1 cellular context compared by ENCODE assay signal in the genomic region with DNA sequence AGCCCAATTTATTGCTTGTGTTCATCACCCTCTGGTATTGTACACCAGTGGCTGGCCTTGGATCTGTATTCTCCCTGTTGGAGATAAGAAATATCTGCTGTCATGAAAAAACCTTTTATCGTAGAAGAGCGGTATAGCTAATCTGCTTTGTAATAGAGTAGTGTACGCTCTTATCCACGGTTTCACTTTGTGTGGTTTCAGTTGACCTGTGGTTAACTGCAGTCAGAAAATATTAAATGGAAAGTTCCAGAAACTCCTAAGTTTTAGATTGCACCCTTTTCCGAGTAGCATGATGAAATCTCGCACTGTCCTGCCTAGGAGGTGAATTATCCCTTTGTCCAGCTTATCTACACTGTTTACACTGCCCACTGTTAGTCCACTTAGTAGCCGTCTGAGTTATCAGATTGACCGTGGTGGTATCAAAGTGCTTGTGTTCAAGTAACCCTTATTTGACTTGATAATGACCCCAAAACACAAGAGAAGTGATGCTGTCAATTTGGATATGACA.
A peak's percentile ranks its signal among the peaks of the same experiment; 100 is the strongest.
TF ChIP-seq lines count a peak whose summit lies in the region.

No MANE protein-coding gene starts in this region.

TF ChIP-seq in HepG2, 621 proteins besides CTCF, POLR2A, EP300 and RAD21 (continued from another document and continues in another):
- TF ChIP-seq ZNF121 (CRISPR knock-in tag; IDR thresholded peaks at IDR 0.05): no peak
- TF ChIP-seq HOXA5 (CRISPR knock-in tag; IDR thresholded peaks at IDR 0.05): no peak
- no peak for TF ChIP-seq ZNF644 (CRISPR knock-in tag; IDR thresholded peaks at IDR 0.05; ENCODE audit: low read depth)
- TF ChIP-seq, protein P1, sequence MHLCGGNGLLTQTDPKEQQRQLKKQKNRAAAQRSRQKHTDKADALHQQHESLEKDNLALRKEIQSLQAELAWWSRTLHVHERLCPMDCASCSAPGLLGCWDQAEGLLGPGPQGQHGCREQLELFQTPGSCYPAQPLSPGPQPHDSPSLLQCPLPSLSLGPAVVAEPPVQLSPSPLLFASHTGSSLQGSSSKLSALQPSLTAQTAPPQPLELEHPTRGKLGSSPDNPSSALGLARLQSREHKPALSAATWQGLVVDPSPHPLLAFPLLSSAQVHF (CRISPR knock-in tag; IDR thresholded peaks at IDR 0.05): no peak
- TF ChIP-seq, protein P2, sequence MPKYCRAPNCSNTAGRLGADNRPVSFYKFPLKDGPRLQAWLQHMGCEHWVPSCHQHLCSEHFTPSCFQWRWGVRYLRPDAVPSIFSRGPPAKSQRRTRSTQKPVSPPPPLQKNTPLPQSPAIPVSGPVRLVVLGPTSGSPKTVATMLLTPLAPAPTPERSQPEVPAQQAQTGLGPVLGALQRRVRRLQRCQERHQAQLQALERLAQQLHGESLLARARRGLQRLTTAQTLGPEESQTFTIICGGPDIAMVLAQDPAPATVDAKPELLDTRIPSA (CRISPR knock-in tag; IDR thresholded peaks at IDR 0.05; ENCODE audit: borderline replicate concordance): no peak
- TF ChIP-seq, protein P3, sequence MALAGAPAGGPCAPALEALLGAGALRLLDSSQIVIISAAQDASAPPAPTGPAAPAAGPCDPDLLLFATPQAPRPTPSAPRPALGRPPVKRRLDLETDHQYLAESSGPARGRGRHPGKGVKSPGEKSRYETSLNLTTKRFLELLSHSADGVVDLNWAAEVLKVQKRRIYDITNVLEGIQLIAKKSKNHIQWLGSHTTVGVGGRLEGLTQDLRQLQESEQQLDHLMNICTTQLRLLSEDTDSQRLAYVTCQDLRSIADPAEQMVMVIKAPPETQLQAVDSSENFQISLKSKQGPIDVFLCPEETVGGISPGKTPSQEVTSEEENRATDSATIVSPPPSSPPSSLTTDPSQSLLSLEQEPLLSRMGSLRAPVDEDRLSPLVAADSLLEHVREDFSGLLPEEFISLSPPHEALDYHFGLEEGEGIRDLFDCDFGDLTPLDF (CRISPR knock-in tag; IDR thresholded peaks at IDR 0.05): no peak
- TF ChIP-seq KAT7 (CRISPR knock-in tag; IDR thresholded peaks at IDR 0.05; ENCODE audit: borderline replicate concordance): no peak
- TF ChIP-seq, protein P4, sequence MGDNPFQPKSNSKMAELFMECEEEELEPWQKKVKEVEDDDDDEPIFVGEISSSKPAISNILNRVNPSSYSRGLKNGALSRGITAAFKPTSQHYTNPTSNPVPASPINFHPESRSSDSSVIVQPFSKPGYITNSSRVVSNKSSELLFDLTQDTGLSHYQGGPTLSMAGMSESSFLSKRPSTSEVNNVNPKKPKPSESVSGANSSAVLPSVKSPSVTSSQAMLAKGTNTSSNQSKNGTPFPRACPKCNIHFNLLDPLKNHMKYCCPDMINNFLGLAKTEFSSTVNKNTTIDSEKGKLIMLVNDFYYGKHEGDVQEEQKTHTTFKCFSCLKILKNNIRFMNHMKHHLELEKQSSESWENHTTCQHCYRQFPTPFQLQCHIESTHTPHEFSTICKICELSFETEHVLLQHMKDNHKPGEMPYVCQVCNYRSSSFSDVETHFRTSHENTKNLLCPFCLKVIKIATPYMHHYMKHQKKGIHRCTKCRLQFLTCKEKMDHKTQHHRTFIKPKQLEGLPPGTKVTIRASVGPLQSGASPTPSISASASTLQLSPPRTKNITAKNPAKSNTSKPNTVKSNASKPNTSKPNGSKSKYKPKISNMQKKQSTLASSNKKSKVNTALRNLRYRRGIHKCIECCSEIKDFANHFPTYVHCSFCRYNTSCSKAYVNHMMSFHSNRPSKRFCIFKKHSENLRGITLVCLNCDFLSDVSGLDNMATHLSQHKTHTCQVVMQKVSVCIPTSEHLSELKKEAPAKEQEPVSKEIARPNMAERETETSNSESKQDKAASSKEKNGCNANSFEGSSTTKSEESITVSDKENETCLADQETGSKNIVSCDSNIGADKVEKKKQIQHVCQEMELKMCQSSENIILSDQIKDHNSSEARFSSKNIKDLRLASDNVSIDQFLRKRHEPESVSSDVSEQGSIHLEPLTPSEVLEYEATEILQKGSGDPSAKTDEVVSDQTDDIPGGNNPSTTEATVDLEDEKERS (CRISPR knock-in tag; IDR thresholded peaks at IDR 0.05): no peak
- TF ChIP-seq NBN (conservative IDR thresholded peaks at IDR 0.05): no peak
- TF ChIP-seq NFE2L2 (IDR thresholded peaks at IDR 0.05; ENCODE audit: low read length): no peak
- no peak for TF ChIP-seq ZFP36L2 (CRISPR knock-in tag; IDR thresholded peaks at IDR 0.05)
- no peak for TF ChIP-seq KDM5B (CRISPR knock-in tag; IDR thresholded peaks at IDR 0.05; ENCODE audit: borderline replicate concordance)
- TF ChIP-seq CBFB (CRISPR knock-in tag; IDR thresholded peaks at IDR 0.05): no peak
- TF ChIP-seq HHEX (CRISPR knock-in tag; IDR thresholded peaks at IDR 0.05): 0 out of 2 replicates have a peak, but pooled peaks have one; percentile 50
- TF ChIP-seq, protein P5, sequence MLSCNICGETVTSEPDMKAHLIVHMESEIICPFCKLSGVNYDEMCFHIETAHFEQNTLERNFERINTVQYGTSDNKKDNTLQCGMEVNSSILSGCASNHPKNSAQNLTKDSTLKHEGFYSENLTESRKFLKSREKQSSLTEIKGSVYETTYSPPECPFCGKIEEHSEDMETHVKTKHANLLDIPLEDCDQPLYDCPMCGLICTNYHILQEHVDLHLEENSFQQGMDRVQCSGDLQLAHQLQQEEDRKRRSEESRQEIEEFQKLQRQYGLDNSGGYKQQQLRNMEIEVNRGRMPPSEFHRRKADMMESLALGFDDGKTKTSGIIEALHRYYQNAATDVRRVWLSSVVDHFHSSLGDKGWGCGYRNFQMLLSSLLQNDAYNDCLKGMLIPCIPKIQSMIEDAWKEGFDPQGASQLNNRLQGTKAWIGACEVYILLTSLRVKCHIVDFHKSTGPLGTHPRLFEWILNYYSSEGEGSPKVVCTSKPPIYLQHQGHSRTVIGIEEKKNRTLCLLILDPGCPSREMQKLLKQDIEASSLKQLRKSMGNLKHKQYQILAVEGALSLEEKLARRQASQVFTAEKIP (CRISPR knock-in tag; IDR thresholded peaks at IDR 0.05; ENCODE audit: borderline replicate concordance): no peak
- TF ChIP-seq, protein P6, sequence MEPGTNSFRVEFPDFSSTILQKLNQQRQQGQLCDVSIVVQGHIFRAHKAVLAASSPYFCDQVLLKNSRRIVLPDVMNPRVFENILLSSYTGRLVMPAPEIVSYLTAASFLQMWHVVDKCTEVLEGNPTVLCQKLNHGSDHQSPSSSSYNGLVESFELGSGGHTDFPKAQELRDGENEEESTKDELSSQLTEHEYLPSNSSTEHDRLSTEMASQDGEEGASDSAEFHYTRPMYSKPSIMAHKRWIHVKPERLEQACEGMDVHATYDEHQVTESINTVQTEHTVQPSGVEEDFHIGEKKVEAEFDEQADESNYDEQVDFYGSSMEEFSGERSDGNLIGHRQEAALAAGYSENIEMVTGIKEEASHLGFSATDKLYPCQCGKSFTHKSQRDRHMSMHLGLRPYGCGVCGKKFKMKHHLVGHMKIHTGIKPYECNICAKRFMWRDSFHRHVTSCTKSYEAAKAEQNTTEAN (CRISPR knock-in tag; conservative IDR thresholded peaks at IDR 0.05): no peak
- TF ChIP-seq HMG20A (CRISPR knock-in tag; IDR thresholded peaks at IDR 0.05; ENCODE audit: borderline replicate concordance): peak; percentile 68; the same call in 1 of the 2 replicates
- TF ChIP-seq, protein P7, sequence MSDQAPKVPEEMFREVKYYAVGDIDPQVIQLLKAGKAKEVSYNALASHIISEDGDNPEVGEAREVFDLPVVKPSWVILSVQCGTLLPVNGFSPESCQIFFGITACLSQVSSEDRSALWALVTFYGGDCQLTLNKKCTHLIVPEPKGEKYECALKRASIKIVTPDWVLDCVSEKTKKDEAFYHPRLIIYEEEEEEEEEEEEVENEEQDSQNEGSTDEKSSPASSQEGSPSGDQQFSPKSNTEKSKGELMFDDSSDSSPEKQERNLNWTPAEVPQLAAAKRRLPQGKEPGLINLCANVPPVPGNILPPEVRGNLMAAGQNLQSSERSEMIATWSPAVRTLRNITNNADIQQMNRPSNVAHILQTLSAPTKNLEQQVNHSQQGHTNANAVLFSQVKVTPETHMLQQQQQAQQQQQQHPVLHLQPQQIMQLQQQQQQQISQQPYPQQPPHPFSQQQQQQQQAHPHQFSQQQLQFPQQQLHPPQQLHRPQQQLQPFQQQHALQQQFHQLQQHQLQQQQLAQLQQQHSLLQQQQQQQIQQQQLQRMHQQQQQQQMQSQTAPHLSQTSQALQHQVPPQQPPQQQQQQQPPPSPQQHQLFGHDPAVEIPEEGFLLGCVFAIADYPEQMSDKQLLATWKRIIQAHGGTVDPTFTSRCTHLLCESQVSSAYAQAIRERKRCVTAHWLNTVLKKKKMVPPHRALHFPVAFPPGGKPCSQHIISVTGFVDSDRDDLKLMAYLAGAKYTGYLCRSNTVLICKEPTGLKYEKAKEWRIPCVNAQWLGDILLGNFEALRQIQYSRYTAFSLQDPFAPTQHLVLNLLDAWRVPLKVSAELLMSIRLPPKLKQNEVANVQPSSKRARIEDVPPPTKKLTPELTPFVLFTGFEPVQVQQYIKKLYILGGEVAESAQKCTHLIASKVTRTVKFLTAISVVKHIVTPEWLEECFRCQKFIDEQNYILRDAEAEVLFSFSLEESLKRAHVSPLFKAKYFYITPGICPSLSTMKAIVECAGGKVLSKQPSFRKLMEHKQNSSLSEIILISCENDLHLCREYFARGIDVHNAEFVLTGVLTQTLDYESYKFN (CRISPR knock-in tag; conservative IDR thresholded peaks at IDR 0.05): peak; percentile 78
- no peak for TF ChIP-seq NAIF1 (CRISPR knock-in tag; IDR thresholded peaks at IDR 0.05; ENCODE audit: borderline replicate concordance)
- TF ChIP-seq HDAC1 (CRISPR knock-in tag; IDR thresholded peaks at IDR 0.05): peak; percentile 67
- TF ChIP-seq, protein P8, sequence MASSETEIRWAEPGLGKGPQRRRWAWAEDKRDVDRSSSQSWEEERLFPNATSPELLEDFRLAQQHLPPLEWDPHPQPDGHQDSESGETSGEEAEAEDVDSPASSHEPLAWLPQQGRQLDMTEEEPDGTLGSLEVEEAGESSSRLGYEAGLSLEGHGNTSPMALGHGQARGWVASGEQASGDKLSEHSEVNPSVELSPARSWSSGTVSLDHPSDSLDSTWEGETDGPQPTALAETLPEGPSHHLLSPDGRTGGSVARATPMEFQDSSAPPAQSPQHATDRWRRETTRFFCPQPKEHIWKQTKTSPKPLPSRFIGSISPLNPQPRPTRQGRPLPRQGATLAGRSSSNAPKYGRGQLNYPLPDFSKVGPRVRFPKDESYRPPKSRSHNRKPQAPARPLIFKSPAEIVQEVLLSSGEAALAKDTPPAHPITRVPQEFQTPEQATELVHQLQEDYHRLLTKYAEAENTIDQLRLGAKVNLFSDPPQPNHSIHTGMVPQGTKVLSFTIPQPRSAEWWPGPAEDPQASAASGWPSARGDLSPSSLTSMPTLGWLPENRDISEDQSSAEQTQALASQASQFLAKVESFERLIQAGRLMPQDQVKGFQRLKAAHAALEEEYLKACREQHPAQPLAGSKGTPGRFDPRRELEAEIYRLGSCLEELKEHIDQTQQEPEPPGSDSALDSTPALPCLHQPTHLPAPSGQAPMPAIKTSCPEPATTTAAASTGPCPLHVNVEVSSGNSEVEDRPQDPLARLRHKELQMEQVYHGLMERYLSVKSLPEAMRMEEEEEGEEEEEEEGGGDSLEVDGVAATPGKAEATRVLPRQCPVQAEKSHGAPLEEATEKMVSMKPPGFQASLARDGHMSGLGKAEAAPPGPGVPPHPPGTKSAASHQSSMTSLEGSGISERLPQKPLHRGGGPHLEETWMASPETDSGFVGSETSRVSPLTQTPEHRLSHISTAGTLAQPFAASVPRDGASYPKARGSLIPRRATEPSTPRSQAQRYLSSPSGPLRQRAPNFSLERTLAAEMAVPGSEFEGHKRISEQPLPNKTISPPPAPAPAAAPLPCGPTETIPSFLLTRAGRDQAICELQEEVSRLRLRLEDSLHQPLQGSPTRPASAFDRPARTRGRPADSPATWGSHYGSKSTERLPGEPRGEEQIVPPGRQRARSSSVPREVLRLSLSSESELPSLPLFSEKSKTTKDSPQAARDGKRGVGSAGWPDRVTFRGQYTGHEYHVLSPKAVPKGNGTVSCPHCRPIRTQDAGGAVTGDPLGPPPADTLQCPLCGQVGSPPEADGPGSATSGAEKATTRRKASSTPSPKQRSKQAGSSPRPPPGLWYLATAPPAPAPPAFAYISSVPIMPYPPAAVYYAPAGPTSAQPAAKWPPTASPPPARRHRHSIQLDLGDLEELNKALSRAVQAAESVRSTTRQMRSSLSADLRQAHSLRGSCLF (CRISPR knock-in tag; IDR thresholded peaks at IDR 0.05; ENCODE audit: borderline replicate concordance): no peak
- TF ChIP-seq, protein P9, sequence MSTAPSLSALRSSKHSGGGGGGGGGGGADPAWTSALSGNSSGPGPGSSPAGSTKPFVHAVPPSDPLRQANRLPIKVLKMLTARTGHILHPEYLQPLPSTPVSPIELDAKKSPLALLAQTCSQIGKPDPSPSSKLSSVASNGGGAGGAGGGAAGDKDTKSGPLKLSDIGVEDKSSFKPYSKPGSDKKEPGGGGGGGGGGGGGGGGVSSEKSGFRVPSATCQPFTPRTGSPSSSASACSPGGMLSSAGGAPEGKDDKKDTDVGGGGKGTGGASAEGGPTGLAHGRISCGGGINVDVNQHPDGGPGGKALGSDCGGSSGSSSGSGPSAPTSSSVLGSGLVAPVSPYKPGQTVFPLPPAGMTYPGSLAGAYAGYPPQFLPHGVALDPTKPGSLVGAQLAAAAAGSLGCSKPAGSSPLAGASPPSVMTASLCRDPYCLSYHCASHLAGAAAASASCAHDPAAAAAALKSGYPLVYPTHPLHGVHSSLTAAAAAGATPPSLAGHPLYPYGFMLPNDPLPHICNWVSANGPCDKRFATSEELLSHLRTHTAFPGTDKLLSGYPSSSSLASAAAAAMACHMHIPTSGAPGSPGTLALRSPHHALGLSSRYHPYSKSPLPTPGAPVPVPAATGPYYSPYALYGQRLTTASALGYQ (CRISPR knock-in tag; IDR thresholded peaks at IDR 0.05): no peak
- TF ChIP-seq ZNF354B (CRISPR knock-in tag; IDR thresholded peaks at IDR 0.05): no peak
- no peak for TF ChIP-seq CENPT (CRISPR knock-in tag; IDR thresholded peaks at IDR 0.05; ENCODE audit: low read depth)
- TF ChIP-seq HMG20B (CRISPR knock-in tag; conservative IDR thresholded peaks at IDR 0.05): peak; percentile 73
- TF ChIP-seq, protein P10, sequence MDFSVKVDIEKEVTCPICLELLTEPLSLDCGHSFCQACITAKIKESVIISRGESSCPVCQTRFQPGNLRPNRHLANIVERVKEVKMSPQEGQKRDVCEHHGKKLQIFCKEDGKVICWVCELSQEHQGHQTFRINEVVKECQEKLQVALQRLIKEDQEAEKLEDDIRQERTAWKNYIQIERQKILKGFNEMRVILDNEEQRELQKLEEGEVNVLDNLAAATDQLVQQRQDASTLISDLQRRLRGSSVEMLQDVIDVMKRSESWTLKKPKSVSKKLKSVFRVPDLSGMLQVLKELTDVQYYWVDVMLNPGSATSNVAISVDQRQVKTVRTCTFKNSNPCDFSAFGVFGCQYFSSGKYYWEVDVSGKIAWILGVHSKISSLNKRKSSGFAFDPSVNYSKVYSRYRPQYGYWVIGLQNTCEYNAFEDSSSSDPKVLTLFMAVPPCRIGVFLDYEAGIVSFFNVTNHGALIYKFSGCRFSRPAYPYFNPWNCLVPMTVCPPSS (IDR thresholded peaks at IDR 0.05): no peak
- TF ChIP-seq, protein P11, sequence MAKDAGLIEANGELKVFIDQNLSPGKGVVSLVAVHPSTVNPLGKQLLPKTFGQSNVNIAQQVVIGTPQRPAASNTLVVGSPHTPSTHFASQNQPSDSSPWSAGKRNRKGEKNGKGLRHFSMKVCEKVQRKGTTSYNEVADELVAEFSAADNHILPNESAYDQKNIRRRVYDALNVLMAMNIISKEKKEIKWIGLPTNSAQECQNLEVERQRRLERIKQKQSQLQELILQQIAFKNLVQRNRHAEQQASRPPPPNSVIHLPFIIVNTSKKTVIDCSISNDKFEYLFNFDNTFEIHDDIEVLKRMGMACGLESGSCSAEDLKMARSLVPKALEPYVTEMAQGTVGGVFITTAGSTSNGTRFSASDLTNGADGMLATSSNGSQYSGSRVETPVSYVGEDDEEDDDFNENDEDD (CRISPR knock-in tag; IDR thresholded peaks at IDR 0.05; ENCODE audit: borderline replicate concordance): no peak
- no peak for TF ChIP-seq ZC3H4 (CRISPR knock-in tag; IDR thresholded peaks at IDR 0.05; ENCODE audit: borderline replicate concordance)
